In the genomic region with DNA sequence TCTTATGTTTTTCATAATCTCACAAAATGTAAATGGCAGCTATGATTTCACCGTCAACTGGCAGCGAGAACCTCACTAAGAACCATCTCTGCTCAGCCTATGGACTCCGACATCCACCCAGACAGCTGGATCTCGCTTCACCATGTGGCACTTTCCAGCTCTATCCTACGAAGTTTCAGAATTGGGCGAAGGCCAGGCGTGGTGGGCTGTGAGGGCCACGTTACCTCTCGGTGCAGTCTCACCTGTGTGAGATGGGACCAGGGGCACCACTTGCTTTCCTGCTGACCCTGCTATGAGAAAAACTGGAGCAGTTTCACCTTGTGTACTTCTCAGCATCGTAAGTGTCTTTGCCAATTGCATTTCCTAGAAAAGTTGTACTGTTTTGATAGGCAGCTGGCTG, we compare ENCODE assay signal across 14 cellular contexts. TPM values are rescaled to one million over a fixed set of nuclear protein-coding genes. Genes with fewer than 3 reads are reported as not detected.
DNase-seq lines count a peak whose midpoint lies in the region; ATAC-seq and TF ChIP-seq lines count a peak whose summit lies in the region.
"Had no signal": no experiment of that assay in that cellular context is flagged by ENCODE, and none has a peak within 500 bp of the region (broad histone marks: within the 10 kb centered on the region; RNA-seq: fewer than 3 reads in every experiment).

No MANE protein-coding gene starts in this region.

- no peak overlapping the region for H4K91ac ChIP-seq in H9 (ENCODE audit: insufficient read length, low read depth, low read length)
- no peak overlapping the region for H4K91ac ChIP-seq in neuronal stem cell (ENCODE audit: low read depth, low read length, poor library complexity)

- H3K23me2 ChIP-seq in H9 (ENCODE audit: insufficient read length, low read depth, low read length, poor library complexity, severe bottlenecking), result no peaks in the 10 kb centered on the region

- no peak overlapping the region for H3T11ph ChIP-seq in H9 (ENCODE audit: low read length)

- H3K4me3 Mint-ChIP-seq in H9, result no peak overlapping the region
- H3K4me3 Mint-ChIP-seq: CD4-positive, CD25-positive, alpha-beta regulatory T cell had no signal

- H3K4me2 ChIP-seq in H9 (ENCODE audit: insufficient read depth, insufficient read length, low read length) (no peak overlapping the region), neuronal stem cell (ENCODE audit: insufficient read depth, low read length, poor library complexity, severe bottlenecking) (no peak overlapping the region)
- H3K4me2 ChIP-seq: BLaER1 treated with 17β-estradiol and CSF1 and Interleukin-3, amounts not matched to agents 10 nM and 100 nM had no signal

- H3K4me1 Mint-ChIP-seq in H9, result no peaks in the 10 kb centered on the region; a peak in 1 of 4 replicates
- H3K4me1 Mint-ChIP-seq: CD4-positive, CD25-positive, alpha-beta regulatory T cell had no signal

- intact Hi-C loops in testis (cut with DNase I; ENCODE audit: low total_unique reads) (no loop called here), ascending aorta (cut with DNase I) (no loop called here)

- H3K9me3 ChIP-seq in H9 (ENCODE audit: control insufficient read depth, low read depth, low read length) (no peaks in the 10 kb centered on the region), neuronal stem cell (replicated peaks in 1 of 2; ENCODE audit: control insufficient read depth in 2 of 2, insufficient read depth in 1 of 2, low read depth in 1 of 2, low read length in 2 of 2) (no peaks in the 10 kb centered on the region), testis (no peaks in the 10 kb centered on the region), ascending aorta (no peaks in the 10 kb centered on the region)
- H3K9me3 ChIP-seq: BLaER1 treated with 17β-estradiol and CSF1 and Interleukin-3, amounts not matched to agents 10 nM and 100 nM had no signal

- H2BK15ac ChIP-seq in H9 (ENCODE audit: low read depth, low read length), result no peak overlapping the region
- no peak overlapping the region for H2BK15ac ChIP-seq in neuronal stem cell (ENCODE audit: low read length)

- peaks cover 0 to 17% (median 11%) of the 10 kb centered on the region in 3 experiments; a peak in 5 of 7 replicates for H3K36me3 Mint-ChIP-seq in H9 (ENCODE audit: insufficient read depth in 1 of 3, low read depth in 3 of 3)
- H3K36me3 Mint-ChIP-seq: CD4-positive, CD25-positive, alpha-beta regulatory T cell had no signal

- H2AK5ac ChIP-seq in H9 (ENCODE audit: insufficient read length, low read length), result no peak overlapping the region
- H2AK5ac ChIP-seq in neuronal stem cell (ENCODE audit: low read depth, low read length), result no peak overlapping the region

- no peak overlapping the region for H3K27ac ChIP-seq in H9 (ENCODE audit: insufficient read length, low read depth, low read length)
- no peak overlapping the region for H3K27ac ChIP-seq in neuronal stem cell (replicated peaks; ENCODE audit: low read length)
- no peak overlapping the region for H3K27ac ChIP-seq in testis
- H3K27ac ChIP-seq in ascending aorta, result no peak overlapping the region
- H3K27ac ChIP-seq: BLaER1 treated with 17β-estradiol and CSF1 and Interleukin-3, amounts not matched to agents 10 nM and 100 nM; GM23248 had no signal

- no peak overlapping the region for H4K5ac ChIP-seq in H9 (ENCODE audit: insufficient read length, low read depth, low read length)

- H3K27me3 ChIP-seq in H9 (ENCODE audit: insufficient read depth, low read length) (no peaks in the 10 kb centered on the region), neuronal stem cell (ENCODE audit: control insufficient read depth in 3 of 3, insufficient read depth in 3 of 3, low read depth in 1 of 3, low read length in 3 of 3) (no peaks in the 10 kb centered on the region), testis (no peaks in the 10 kb centered on the region), ascending aorta (no peaks in the 10 kb centered on the region)
- H3K27me3 ChIP-seq: BLaER1 treated with 17β-estradiol and CSF1 and Interleukin-3, amounts not matched to agents 10 nM and 100 nM had no signal

- DNase-seq in H9 (peak; percentile 21), islet precursor cell (peak; percentile 33), neuronal stem cell (ENCODE audit: low spot score) (no peak), testis (peak; percentile 6), ascending aorta (ENCODE audit: low spot score in 2 of 2) (no peak), D341Med (ENCODE audit: low spot score) (no peak)
- DNase-seq: ACHN; CD4-positive, CD25-positive, alpha-beta regulatory T cell; DMS 273 treated with DMSO at 0.1 percent for 48 hours; GM23248 had no signal

- H3K18ac ChIP-seq in H9 (ENCODE audit: insufficient read length, low read depth, low read length) (no peak overlapping the region), neuronal stem cell (ENCODE audit: low read length) (no peak overlapping the region)

- no peak overlapping the region for H3K4ac ChIP-seq in H9 (ENCODE audit: low read depth, low read length)
- H3K4ac ChIP-seq in neuronal stem cell (ENCODE audit: low read length), result no peak overlapping the region

- H3K79me1 ChIP-seq in H9 (ENCODE audit: insufficient read depth, low read depth, low read length, poor library complexity, severe bottlenecking), result no peaks in the 10 kb centered on the region
- no peaks in the 10 kb centered on the region for H3K79me1 ChIP-seq in neuronal stem cell (ENCODE audit: low read depth, low read length)

- TF ChIP-seq POLR2A in testis (IDR thresholded peaks at IDR 0.05), result no peak

- no peaks in the 10 kb centered on the region; the same call in 1 of the 2 replicates for H3K27me3 Mint-ChIP-seq in H9 (ENCODE audit: low read depth)

- no peak overlapping the region for H3K4me3 ChIP-seq in neuronal stem cell (ENCODE audit: low read length in 2 of 2)
- H3K4me3 ChIP-seq in testis, result no peak overlapping the region
- no peak overlapping the region for H3K4me3 ChIP-seq in ascending aorta
- H3K4me3 ChIP-seq: BLaER1 treated with 17β-estradiol and CSF1 and Interleukin-3, amounts not matched to agents 10 nM and 100 nM; GM12878; GM23248 had no signal

- H3K9me3 Mint-ChIP-seq in H9, result no peaks in the 10 kb centered on the region
- H3K9me3 Mint-ChIP-seq: CD4-positive, CD25-positive, alpha-beta regulatory T cell had no signal

- no CpG with 5 or more reads among the region's 10 CpGs for WGBS in H9 (ENCODE audit: extremely low coverage, insufficient read length, low lambda C conversion rate)
- no CpG with 5 or more reads among the region's 10 CpGs for WGBS in neuronal stem cell (ENCODE audit: extremely low coverage in 2 of 2, insufficient read length in 2 of 2, insufficient replicate concordance in 1 of 2), 2 donors
- WGBS in testis, 2 donors, result 87 to 92% methylated on average over 10 of the region's 10 CpGs

- H2BK120ac ChIP-seq in H9 (ENCODE audit: low read depth, low read length, poor library complexity, severe bottlenecking) (no peak overlapping the region), neuronal stem cell (ENCODE audit: low read depth, low read length) (no peak overlapping the region)

- H2AFZ ChIP-seq in H9 (ENCODE audit: low read length), result no peak overlapping the region
- H2AFZ ChIP-seq in neuronal stem cell (ENCODE audit: low read length), result no peak overlapping the region
- H2AFZ ChIP-seq: GM23248 had no signal

- H3K79me2 ChIP-seq in H9 (ENCODE audit: insufficient read depth, low read length), result no peaks in the 10 kb centered on the region

- no peak overlapping the region for H3K23ac ChIP-seq in H9 (ENCODE audit: insufficient read length, low read depth, low read length)
- H3K23ac ChIP-seq in neuronal stem cell (ENCODE audit: low read depth, low read length, poor library complexity), result no peak overlapping the region

- peaks cover 4 to 20% of the 10 kb centered on the region in 2 donors for H3K36me3 ChIP-seq in neuronal stem cell (replicated peaks in 1 of 2; ENCODE audit: control insufficient read depth in 2 of 2, insufficient read depth in 2 of 2, low read length in 2 of 2)
- H3K36me3 ChIP-seq in testis (ENCODE audit: low read depth, missing control alignments), result no peaks in the 10 kb centered on the region
- no peaks in the 10 kb centered on the region for H3K36me3 ChIP-seq in ascending aorta
- H3K36me3 ChIP-seq: BLaER1 treated with 17β-estradiol and CSF1 and Interleukin-3, amounts not matched to agents 10 nM and 100 nM had no signal

- H3K14ac ChIP-seq in H9 (ENCODE audit: insufficient read depth, low read length) (no peak overlapping the region), neuronal stem cell (ENCODE audit: low read length) (no peak overlapping the region)

- H2BK20ac ChIP-seq in H9 (ENCODE audit: low read depth, low read length, poor library complexity, severe bottlenecking), result no peak overlapping the region

- H3K27ac Mint-ChIP-seq in H9, result no peak overlapping the region; a peak in 1 of 7 replicates
- H3K27ac Mint-ChIP-seq: CD4-positive, CD25-positive, alpha-beta regulatory T cell had no signal

- H4K8ac ChIP-seq in H9 (replicated peaks; ENCODE audit: insufficient read length, low read depth, low read length) (no peak overlapping the region), neuronal stem cell (ENCODE audit: low read depth, low read length) (no peak overlapping the region)

- no peak for ATAC-seq in HG02798 (IDR thresholded peaks at IDR 0.05; ENCODE audit: poor library complexity, unreplicated experiment)
- ATAC-seq: GM12878 had no signal

- no peaks in the 10 kb centered on the region for H4K20me1 ChIP-seq in H9 (ENCODE audit: control insufficient read depth, insufficient read depth, insufficient read length)
- H4K20me1 ChIP-seq: BLaER1 treated with 17β-estradiol and CSF1 and Interleukin-3, amounts not matched to agents 10 nM and 100 nM had no signal

- H3K4me1 ChIP-seq in H9 (ENCODE audit: insufficient read depth, low read length) (no peaks in the 10 kb centered on the region), neuronal stem cell (ENCODE audit: control insufficient read depth in 2 of 2, insufficient read depth in 1 of 2, low read depth in 1 of 2, low read length in 2 of 2) (no peaks in the 10 kb centered on the region), testis (no peaks in the 10 kb centered on the region), ascending aorta (no peaks in the 10 kb centered on the region)

- H2BK5ac ChIP-seq in H9 (ENCODE audit: insufficient read length, low read length) (no peak overlapping the region), neuronal stem cell (ENCODE audit: low read length) (no peak overlapping the region)

- H2BK12ac ChIP-seq in H9 (ENCODE audit: insufficient read length, low read depth, low read length) (no peak overlapping the region), neuronal stem cell (ENCODE audit: low read length) (no peak overlapping the region)

- no peak overlapping the region for H3K56ac ChIP-seq in H9 (ENCODE audit: insufficient read length, low read depth, low read length)

- TF ChIP-seq CTCF in H9 (conservative IDR thresholded peaks at IDR 0.05), result no peak
- TF ChIP-seq CTCF in testis (IDR thresholded peaks at IDR 0.05), result no peak
- no peak for TF ChIP-seq CTCF in ascending aorta (IDR thresholded peaks at IDR 0.05)

- H3K9ac ChIP-seq in H9 (ENCODE audit: extremely low read depth, insufficient read length, low read length) (no peak overlapping the region), neuronal stem cell (ENCODE audit: low read depth, low read length, poor library complexity) (peak overlapping the region; percentile 25)
- H3K9ac ChIP-seq: BLaER1 treated with 17β-estradiol and CSF1 and Interleukin-3, amounts not matched to agents 10 nM and 100 nM; GM23248 had no signal

RNA-seq across cellular contexts. Expression of gene CHDH, which starts 32.3 kb away (rescaled TPM):
- 8.2 and 11.0 TPM in 2 replicates for total RNA-seq in H9 (2021)
- polyA plus RNA-seq in neuronal stem cell (2013, experiment 1 of 2), result 2.0 TPM
- 2.0 TPM for polyA plus RNA-seq in neuronal stem cell (2013, experiment 2 of 2)
- total RNA-seq in testis, result 10 to 100 TPM; 28.1 to 41.4 TPM
- 13.5 TPM for polyA plus RNA-seq in testis (ENCODE audit: insufficient read depth, low read depth, low replicate concordance)
- 0.53 TPM for total RNA-seq in ascending aorta
- polyA plus RNA-seq: GM23248 had no signal

RNA-seq across cellular contexts. Expression of gene IL17RB, which starts 32.5 kb away (rescaled TPM):
- total RNA-seq in H9 (2021) (8.3 and 9.8 TPM in 2 replicates), testis (10 to 100 TPM in 1 of 2 donors, 1 to 10 TPM in 1; 9.5 to 17.5 TPM), ascending aorta (not detected)
- 2.6 TPM for polyA plus RNA-seq in neuronal stem cell (2013, experiment 1 of 2)
- polyA plus RNA-seq in neuronal stem cell (2013, experiment 2 of 2), result 2.3 TPM
- 5.8 TPM for polyA plus RNA-seq in testis (ENCODE audit: insufficient read depth, low read depth, low replicate concordance)
- total RNA-seq: A172, GM23248 had no signal

Comparison
In these comparisons a context has a peak if more than half of its experiments do, and no peak if none do; other contexts are left out.
1. DNase-seq: peak in H9 (single experiment), islet precursor cell (single experiment) and testis (single experiment); none in neuronal stem cell (single experiment), ascending aorta (0 of 2) and D341Med (single experiment).